ENCODE assay signal across 1 cellular context in genomic region chr12:54401127-54401526, GRCh38.
TF ChIP-seq lines count a peak whose summit lies in the region.

No MANE protein-coding gene starts in this region.

TF ChIP-seq in GM12878, 131 proteins besides CTCF, POLR2A, EP300 and RAD21:
- TF ChIP-seq ZNF274 (IDR thresholded peaks at IDR 0.05; ENCODE audit: insufficient read depth, insufficient read length) = no peak
- no peak for TF ChIP-seq MTA2 (IDR thresholded peaks at IDR 0.05; ENCODE audit: low read depth)
- TF ChIP-seq ZNF207 (IDR thresholded peaks at IDR 0.05; ENCODE audit: borderline replicate concordance) = no peak
- no peak for TF ChIP-seq SPI1 (IDR thresholded peaks at IDR 0.05; ENCODE audit: borderline replicate concordance, insufficient read depth, low read depth, low read length)
- TF ChIP-seq MEF2A (IDR thresholded peaks at IDR 0.05; ENCODE audit: insufficient read depth, low read depth, low read length) = no peak
- TF ChIP-seq ZBTB11 (CRISPR knock-in tag; IDR thresholded peaks at IDR 0.05) = no peak
- no peak for TF ChIP-seq RELA (IDR thresholded peaks at IDR 0.05; ENCODE audit: borderline replicate concordance, partially characterized antibody)
- TF ChIP-seq WRNIP1 (IDR thresholded peaks at IDR 0.05; ENCODE audit: borderline replicate concordance, low read depth, low read length) = no peak
- no peak for TF ChIP-seq CBX5 (IDR thresholded peaks at IDR 0.05; ENCODE audit: low read depth)
- TF ChIP-seq BCL11A (IDR thresholded peaks at IDR 0.05; ENCODE audit: low read depth, low read length) = no peak
- no peak for TF ChIP-seq ATF3 (IDR thresholded peaks at IDR 0.05; ENCODE audit: borderline replicate concordance, extremely low read depth, low read depth, low read length)
- peak; percentile 34 for TF ChIP-seq PBX3 (IDR thresholded peaks at IDR 0.05; ENCODE audit: insufficient replicate concordance, low read depth, low read length)
- TF ChIP-seq NFYA (IDR thresholded peaks at IDR 0.05; ENCODE audit: borderline replicate concordance, low read depth, low read length) = no peak
- peak; percentile 79 for TF ChIP-seq PKNOX1 (IDR thresholded peaks at IDR 0.05)
- TF ChIP-seq FOXK2 (IDR thresholded peaks at IDR 0.05) = no peak
- no peak for TF ChIP-seq BACH1 (IDR thresholded peaks at IDR 0.05; ENCODE audit: borderline replicate concordance)
- TF ChIP-seq SRF (IDR thresholded peaks at IDR 0.05; ENCODE audit: low read depth in 2 of 2, low read length in 2 of 2) = no peak
